Comparison of ENCODE assay signal across 1 cellular context in the genomic region with DNA sequence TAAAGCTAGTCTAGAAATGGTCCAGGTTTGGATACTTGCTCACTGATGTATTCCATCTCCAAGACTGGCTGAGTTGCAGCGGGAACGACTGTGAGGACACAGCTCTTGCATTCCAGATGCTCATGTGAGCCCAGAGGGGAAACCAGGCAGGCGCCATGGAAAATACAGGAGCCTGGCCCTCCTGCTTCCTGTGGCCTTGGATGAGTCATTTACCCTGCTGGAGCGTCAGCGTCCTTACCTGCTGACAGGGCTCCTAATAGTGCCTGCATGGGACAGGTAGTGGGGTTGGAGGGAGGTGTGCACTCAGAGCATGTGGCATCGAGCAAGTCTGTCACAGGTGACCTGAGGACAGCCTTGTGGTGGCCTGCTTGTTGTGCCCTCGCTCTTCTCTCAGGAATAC.
TF ChIP-seq lines count a peak whose summit lies in the region.

No MANE protein-coding gene starts in this region.

TF ChIP-seq in SK-N-SH, 30 proteins besides CTCF, POLR2A, EP300 and RAD21 (continued from another document):
- TF ChIP-seq, protein P1, sequence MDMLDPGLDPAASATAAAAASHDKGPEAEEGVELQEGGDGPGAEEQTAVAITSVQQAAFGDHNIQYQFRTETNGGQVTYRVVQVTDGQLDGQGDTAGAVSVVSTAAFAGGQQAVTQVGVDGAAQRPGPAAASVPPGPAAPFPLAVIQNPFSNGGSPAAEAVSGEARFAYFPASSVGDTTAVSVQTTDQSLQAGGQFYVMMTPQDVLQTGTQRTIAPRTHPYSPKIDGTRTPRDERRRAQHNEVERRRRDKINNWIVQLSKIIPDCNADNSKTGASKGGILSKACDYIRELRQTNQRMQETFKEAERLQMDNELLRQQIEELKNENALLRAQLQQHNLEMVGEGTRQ (IDR thresholded peaks at IDR 0.05; ENCODE audit: borderline replicate concordance, low read depth, low read length): no peak
